8 cellular contexts compared by ENCODE assay signal in the genomic region with DNA sequence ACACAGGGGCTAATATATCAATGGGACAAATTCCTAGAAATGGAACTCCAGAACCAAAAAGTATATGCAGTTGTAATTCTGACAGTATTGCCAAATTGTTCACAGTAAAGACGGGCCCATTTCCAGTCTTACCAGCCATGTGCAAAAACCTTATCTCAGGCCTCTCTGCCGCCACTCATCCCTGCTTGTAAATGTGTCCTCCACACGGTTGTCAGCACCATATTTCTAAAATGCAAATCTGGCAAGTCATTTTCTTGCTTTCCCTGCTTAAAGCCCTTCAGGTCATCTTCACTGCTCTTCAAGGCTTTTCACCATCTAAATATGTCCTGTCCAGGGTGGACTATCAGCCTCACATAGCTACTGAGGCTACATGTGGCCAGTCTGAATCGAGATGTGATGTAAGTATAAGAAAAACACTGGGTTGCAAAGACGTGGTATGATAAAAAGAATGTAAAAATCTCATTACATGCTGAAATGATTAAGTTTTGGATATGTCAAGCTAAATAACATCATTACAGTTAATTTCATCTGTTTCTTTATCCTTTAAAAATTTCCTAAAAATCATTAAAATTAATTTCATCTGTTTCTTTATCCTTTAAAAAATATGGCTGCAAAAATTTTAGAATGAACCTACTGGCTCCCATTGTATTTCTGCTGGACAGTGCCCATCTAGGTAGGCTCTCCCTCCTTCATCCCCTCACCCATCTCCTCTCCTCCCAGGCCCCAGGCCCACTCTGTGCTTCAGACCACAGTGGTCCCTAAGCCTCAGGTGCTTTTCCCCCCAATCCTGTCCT. TPM values are rescaled to one million over a fixed set of nuclear protein-coding genes. Genes with fewer than 3 reads are reported as not detected.
DNase-seq lines count a peak whose midpoint lies in the region; ATAC-seq and TF ChIP-seq lines count a peak whose summit lies in the region.

No MANE protein-coding gene starts in this region.

- peak overlapping the region; percentile 93 for H3K4me3 ChIP-seq in adipocyte (ENCODE audit: low read length)
- H3K4me3 ChIP-seq in thymus (ENCODE audit: low read length): peak overlapping the region; percentile 94

- no peak for ATAC-seq in activated CD4-positive, alpha-beta T cell treated with anti-CD3 and anti-CD28 coated beads for 36 hours
- ATAC-seq in HG03520 (IDR thresholded peaks at IDR 0.05; ENCODE audit: unreplicated experiment): no peak
- no peak for ATAC-seq in HG02938 (IDR thresholded peaks at IDR 0.05; ENCODE audit: unreplicated experiment)

- H3K36me3 Mint-ChIP-seq in activated CD4-positive, alpha-beta T cell treated with anti-CD3 and anti-CD28 coated beads for 36 hours (ENCODE audit: low read depth): peaks cover 55% of the 10 kb centered on the region

- H3K4me1 Mint-ChIP-seq in activated CD4-positive, alpha-beta T cell treated with anti-CD3 and anti-CD28 coated beads for 36 hours: peaks cover 56% of the 10 kb centered on the region

- H3K4me1 ChIP-seq in adipocyte (ENCODE audit: control insufficient read depth, insufficient read depth, low read length): peaks cover 15% of the 10 kb centered on the region
- H3K4me1 ChIP-seq in thymus (ENCODE audit: control insufficient read depth, insufficient read depth, low read length): peaks cover 4% of the 10 kb centered on the region

- no peaks in the 10 kb centered on the region for H3K27me3 ChIP-seq in adipocyte (replicated peaks; ENCODE audit: control insufficient read depth, insufficient read depth, low read length)
- H3K27me3 ChIP-seq in layer of hippocampus (ENCODE audit: control insufficient read depth, insufficient read depth, low read length): no peaks in the 10 kb centered on the region
- H3K27me3 ChIP-seq in thymus (ENCODE audit: control insufficient read depth, insufficient read depth): no peaks in the 10 kb centered on the region

- peak overlapping the region; percentile 83 for H3K4me3 Mint-ChIP-seq in activated CD4-positive, alpha-beta T cell treated with anti-CD3 and anti-CD28 coated beads for 36 hours

- DNase-seq in activated CD4-positive, alpha-beta T cell treated with anti-CD3 and anti-CD28 coated beads for 36 hours: no peak
- no peak for DNase-seq in activated CD4-positive, alpha-beta T cell treated with anti-CD3 and anti-CD28 coated beads for 48 hours
- peak; percentile 30 for DNase-seq in adipocyte (ENCODE audit: low read depth)
- no peak for DNase-seq in GM10248 (ENCODE audit: extremely low spot score)

- H3K9ac ChIP-seq in adipocyte (ENCODE audit: low read length): peak overlapping the region; percentile 95

- no peaks in the 10 kb centered on the region for H3K9me3 Mint-ChIP-seq in activated CD4-positive, alpha-beta T cell treated with anti-CD3 and anti-CD28 coated beads for 36 hours (ENCODE audit: low read depth)

- H3K36me3 ChIP-seq in adipocyte (ENCODE audit: control insufficient read depth, insufficient read depth, low read length, severe bottlenecking) (peaks cover 33% of the 10 kb centered on the region), thymus (ENCODE audit: control insufficient read depth, insufficient read depth) (peaks cover 16% of the 10 kb centered on the region)

- POLR2A ChIA-PET in activated CD4-positive, alpha-beta T cell treated with anti-CD3 and anti-CD28 coated beads for 36 hours (lab: Charles Lee): interaction anchor here (0.8 to 1.1 kb wide), 2 partner anchors 25 to 48 kb away, joined by 3 read pairs; a partner anchor contains a TSS
- POLR2A ChIA-PET in GM10248 (lab: Yijun Ruan, JAX): interaction anchor here (1.3 kb wide), 1 partner anchor 16 kb away, joined by 3 read pairs; no protein-coding TSS in a partner anchor

- no peaks in the 10 kb centered on the region for H3K27me3 Mint-ChIP-seq in activated CD4-positive, alpha-beta T cell treated with anti-CD3 and anti-CD28 coated beads for 36 hours

- no peaks in the 10 kb centered on the region for H3K9me3 ChIP-seq in adipocyte (ENCODE audit: control insufficient read depth, low read length)
- H3K9me3 ChIP-seq in thymus (ENCODE audit: control insufficient read depth): no peaks in the 10 kb centered on the region

- peak overlapping the region; percentile 81 for H3K27ac ChIP-seq in layer of hippocampus (ENCODE audit: low read depth, low read length)
- H3K27ac ChIP-seq in thymus (ENCODE audit: low read depth): peak overlapping the region; percentile 98

- peak overlapping the region; percentile 97 for H3K27ac Mint-ChIP-seq in activated CD4-positive, alpha-beta T cell treated with anti-CD3 and anti-CD28 coated beads for 36 hours

- no peak for TF ChIP-seq CTCF in GM10248 (IDR thresholded peaks at IDR 0.05; ENCODE audit: control extremely low read depth, extremely low read depth, low read depth, missing control alignments)

- WGBS in thymus: 81% methylated on average over 5 of the region's 5 CpGs

- intact Hi-C loops in activated CD4-positive, alpha-beta T cell treated with anti-CD3 and anti-CD28 coated beads for 36 hours (cut with DNase I, micrococcal nuclease): loop anchor here in 1 of 2 experiments (5.0 kb wide), 3 partner anchors 229 to 1016 kb away; a partner anchor contains a TSS

- CTCF ChIA-PET in activated CD4-positive, alpha-beta T cell treated with anti-CD3 and anti-CD28 coated beads for 36 hours (lab: Charles Lee): interaction anchor here (1.0 to 3.1 kb wide), 6 partner anchors 12 to 170 kb away, joined by 3 to 55 read pairs (median 3); a partner anchor contains a TSS
- CTCF ChIA-PET in GM10248 (lab: Yijun Ruan, JAX): interaction anchor here (0.8 to 10.1 kb wide), 3 partner anchors 24 to 461 kb away, joined by 3 to 146 read pairs (median 4); a partner anchor contains a TSS

RNA-seq across cellular contexts. Expression of a gene that starts 1.0 kb away (rescaled TPM):
- total RNA-seq in activated CD4-positive, alpha-beta T cell treated with anti-CD3 and anti-CD28 coated beads for 36 hours: 10 to 100 TPM; 39.9 to 46.0 TPM
- 56.9 TPM for polyA plus RNA-seq in thymus

RNA-seq across cellular contexts. Expression of a gene that starts 1.0 kb away (rescaled TPM):
- 10 to 100 TPM; 42.0 to 52.0 TPM for total RNA-seq in activated CD4-positive, alpha-beta T cell treated with anti-CD3 and anti-CD28 coated beads for 36 hours
- 23.0 TPM for polyA plus RNA-seq in thymus

RNA-seq across cellular contexts. Expression of a gene that starts 14.3 kb away (rescaled TPM):
- total RNA-seq in activated CD4-positive, alpha-beta T cell treated with anti-CD3 and anti-CD28 coated beads for 36 hours: 1 to 10 TPM; 7.8 to 8.7 TPM
- 15.7 TPM for polyA plus RNA-seq in thymus

RNA-seq across cellular contexts. Expression of a gene that starts 48.4 kb away (rescaled TPM):
- 10 to 100 TPM; 37.5 to 42.6 TPM for total RNA-seq in activated CD4-positive, alpha-beta T cell treated with anti-CD3 and anti-CD28 coated beads for 36 hours
- polyA plus RNA-seq in thymus: 19.8 TPM
